Comparison of ENCODE assay signal across 2 cellular contexts in genomic region chr11:75735181-75735845, GRCh38.
TF ChIP-seq lines count a peak whose summit lies in the region.

No MANE protein-coding gene starts in this region.

TF ChIP-seq in K562, 482 proteins besides CTCF, POLR2A, EP300 and RAD21:
- TF ChIP-seq ETS2 (tag; IDR thresholded peaks at IDR 0.05; ENCODE audit: borderline replicate concordance, poor library complexity, severe bottlenecking) (no peak), HES1 (IDR thresholded peaks at IDR 0.05; ENCODE audit: low read depth) (no peak), SP1 (CRISPR knock-in tag; IDR thresholded peaks at IDR 0.05) (no peak), RBM25 (IDR thresholded peaks at IDR 0.05; ENCODE audit: low read depth, low read length, severe bottlenecking) (no peak), LEF1 (IDR thresholded peaks at IDR 0.05) (no peak), MAFF (IDR thresholded peaks at IDR 0.05; ENCODE audit: low read length) (no peak), ZKSCAN1 (IDR thresholded peaks at IDR 0.05; ENCODE audit: low read depth, low read length) (peak; percentile 86), ZNF511 (CRISPR knock-in tag; IDR thresholded peaks at IDR 0.05) (no peak)

TF ChIP-seq in liver, 16 proteins besides CTCF, POLR2A, EP300 and RAD21:
- TF ChIP-seq ATF3 (IDR thresholded peaks at IDR 0.05) (peak; percentile 8), GABPA (IDR thresholded peaks at IDR 0.05 in 1 of 2, conservative IDR thresholded peaks at IDR 0.05 in 1 of 2) (no peak)
